In the genomic region with DNA sequence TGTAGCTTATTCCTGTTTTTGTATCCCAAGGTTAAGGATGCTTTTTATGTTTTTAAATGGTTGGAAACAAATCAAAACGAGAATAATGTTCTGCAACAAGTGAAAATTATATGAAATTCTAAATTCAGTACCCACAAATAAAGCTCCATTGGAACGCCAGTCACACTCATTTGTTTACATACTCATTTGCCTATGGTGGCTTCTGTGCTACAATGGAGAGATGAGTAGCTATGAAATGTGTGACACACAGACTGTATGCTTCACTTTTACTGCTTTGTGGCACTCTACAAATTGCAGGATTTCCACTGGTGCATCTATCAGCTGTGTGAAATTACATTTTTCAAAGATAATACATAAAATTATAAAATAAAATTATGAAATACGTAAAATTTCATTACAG, we compare ENCODE assay signal across 19 cellular contexts.
DNase-seq lines count a peak whose midpoint lies in the region; ATAC-seq and TF ChIP-seq lines count a peak whose summit lies in the region.
"Had no signal": no experiment of that assay in that cellular context is flagged by ENCODE, and none has a peak within 500 bp of the region (broad histone marks: within the 10 kb centered on the region; RNA-seq: fewer than 3 reads in every experiment).

No MANE protein-coding gene starts in this region.

- H3K4me3 Mint-ChIP-seq in activated CD4-positive, alpha-beta T cell treated with anti-CD3 and anti-CD28 coated beads, Interleukin-2, amount 10 ng/mL, durations not matched to agents 24 days and 14 days, result no peak overlapping the region
- H3K4me3 Mint-ChIP-seq in immature natural killer cell, result peak overlapping the region in 2 of 5 donors; percentile 61 to 87
- no peak overlapping the region for H3K4me3 Mint-ChIP-seq in activated CD8-positive, alpha-beta T cell treated with anti-CD3 and anti-CD28 coated beads, Interleukin-2, amount 10 ng/mL, durations not matched to agents 7 days and 5 days
- H3K4me3 Mint-ChIP-seq: CD4-positive, CD25-positive, alpha-beta regulatory T cell had no signal

- no peaks in the 10 kb centered on the region; the same call in 1 of the 2 replicates for H3K27me3 ChIP-seq in BE2C
- H3K27me3 ChIP-seq: BLaER1, Peyer's patch had no signal

- H3K27me3 Mint-ChIP-seq in activated CD4-positive, alpha-beta T cell treated with anti-CD3 and anti-CD28 coated beads, Interleukin-2, amount 10 ng/mL, durations not matched to agents 24 days and 14 days, result no peaks in the 10 kb centered on the region
- H3K27me3 Mint-ChIP-seq in immature natural killer cell (ENCODE audit: low read depth in 3 of 3), result peaks cover 0 to 9% (median 2%) of the 10 kb centered on the region in 3 donors
- no peaks in the 10 kb centered on the region for H3K27me3 Mint-ChIP-seq in activated CD8-positive, alpha-beta T cell treated with anti-CD3 and anti-CD28 coated beads, Interleukin-2, amount 10 ng/mL, durations not matched to agents 7 days and 5 days (ENCODE audit: low read depth)
- H3K27me3 Mint-ChIP-seq: CD4-positive, CD25-positive, alpha-beta regulatory T cell had no signal

- CTCF ChIA-PET in activated CD8-positive, alpha-beta T cell treated with anti-CD3 and anti-CD28 coated beads, Interleukin-2, amount 10 ng/mL, durations not matched to agents 7 days and 5 days (lab: Charles Lee), result interaction anchor here (0.6 to 13.0 kb wide), 9 partner anchors 10 to 360 kb away, joined by 3 to 216 read pairs (median 7); no protein-coding TSS in a partner anchor

- POLR2A ChIA-PET in activated CD8-positive, alpha-beta T cell treated with anti-CD3 and anti-CD28 coated beads, Interleukin-2, amount 10 ng/mL, durations not matched to agents 7 days and 5 days (lab: Charles Lee), result no interaction called here

- peaks cover 10% of the 10 kb centered on the region for H3K36me3 Mint-ChIP-seq in activated CD4-positive, alpha-beta T cell treated with anti-CD3 and anti-CD28 coated beads, Interleukin-2, amount 10 ng/mL, durations not matched to agents 24 days and 14 days (ENCODE audit: low read depth)
- no peaks in the 10 kb centered on the region for H3K36me3 Mint-ChIP-seq in immature natural killer cell
- H3K36me3 Mint-ChIP-seq in activated CD8-positive, alpha-beta T cell treated with anti-CD3 and anti-CD28 coated beads, Interleukin-2, amount 10 ng/mL, durations not matched to agents 7 days and 5 days (ENCODE audit: low read depth), result peaks cover 9% of the 10 kb centered on the region

- no peak for TF ChIP-seq CTCF in GM12865 (IDR thresholded peaks at IDR 0.05; ENCODE audit: insufficient read depth, low read depth, low read length, missing control alignments)
- TF ChIP-seq CTCF in BE2C (IDR thresholded peaks at IDR 0.05; ENCODE audit: low read depth, low read length), result no peak

- peaks cover 4% of the 10 kb centered on the region for H3K4me1 ChIP-seq in BE2C

- intact Hi-C loops in activated CD4-positive, alpha-beta T cell treated with anti-CD3 and anti-CD28 coated beads, Interleukin-2, amount 10 ng/mL, durations not matched to agents 24 days and 14 days (cut with micrococcal nuclease), result no loop called here

- H3K36me3 ChIP-seq in BE2C, result no peaks in the 10 kb centered on the region
- H3K36me3 ChIP-seq: BLaER1 had no signal

- peaks cover 76% of the 10 kb centered on the region for H3K4me1 Mint-ChIP-seq in activated CD4-positive, alpha-beta T cell treated with anti-CD3 and anti-CD28 coated beads, Interleukin-2, amount 10 ng/mL, durations not matched to agents 24 days and 14 days
- H3K4me1 Mint-ChIP-seq in immature natural killer cell, result peaks cover 90 to 98% of the 10 kb centered on the region in 2 donors
- peaks cover 76% of the 10 kb centered on the region for H3K4me1 Mint-ChIP-seq in activated CD8-positive, alpha-beta T cell treated with anti-CD3 and anti-CD28 coated beads, Interleukin-2, amount 10 ng/mL, durations not matched to agents 7 days and 5 days (ENCODE audit: low read depth)

- no peak overlapping the region for H3K4me3 ChIP-seq in GM12865 (ENCODE audit: low read depth, low read length)
- no peak overlapping the region for H3K4me3 ChIP-seq in BE2C (ENCODE audit: low read depth, low read length)
- H3K4me3 ChIP-seq: BLaER1, Peyer's patch had no signal

- no peaks in the 10 kb centered on the region for H3K9me3 ChIP-seq in BE2C
- H3K9me3 ChIP-seq: BLaER1, Peyer's patch had no signal

- H3K27ac Mint-ChIP-seq in activated CD4-positive, alpha-beta T cell treated with anti-CD3 and anti-CD28 coated beads, Interleukin-2, amount 10 ng/mL, durations not matched to agents 24 days and 14 days, result no peak overlapping the region
- peak overlapping the region in 4 of 6 donors; percentile 84 to 96 (median 92) for H3K27ac Mint-ChIP-seq in immature natural killer cell
- no peak overlapping the region for H3K27ac Mint-ChIP-seq in activated CD8-positive, alpha-beta T cell treated with anti-CD3 and anti-CD28 coated beads, Interleukin-2, amount 10 ng/mL, durations not matched to agents 7 days and 5 days
- H3K27ac Mint-ChIP-seq: CD4-positive, CD25-positive, alpha-beta regulatory T cell had no signal

- DNase-seq in activated CD4-positive, alpha-beta T cell treated with anti-CD3 and anti-CD28 coated beads, Interleukin-2, amount 10 ng/mL, durations not matched to agents 24 days and 14 days, result peak; percentile 33
- DNase-seq in activated CD4-positive, alpha-beta T cell treated with anti-CD3 and anti-CD28 coated beads, Interleukin-2, amount 50 U/mL, for 1 hour, result no peak
- DNase-seq in GM12865 (ENCODE audit: low read depth) (peak; percentile 30), NCI-H526 (lab: John Stamatoyannopoulos, UW) (peak; percentile 58 to 71), immature natural killer cell (no peak), BE2C (no peak)
- no peak for DNase-seq in activated CD8-positive, alpha-beta T cell treated with anti-CD3 and anti-CD28 coated beads, Interleukin-2, amount 10 ng/mL, durations not matched to agents 7 days and 5 days
- DNase-seq in stimulated activated CD4-positive, alpha-beta T cell treated with anti-CD3 and anti-CD28 coated beads, Interleukin-2, amount 100 ng/mL, for 24 hours, result no peak
- DNase-seq: 8988T; ACHN; CD4-positive, CD25-positive, alpha-beta regulatory T cell; NCI-H1105; NCI-H1436 treated with DMSO at 0.1 percent for 48 hours; NCI-H187 treated with DMSO at 0.1 percent for 48 hours; NCI-H524; OCI-M1; Peyer's patch; SHP77 treated with DMSO at 0.1 percent for 48 hours had no signal

- H3K9me3 Mint-ChIP-seq in activated CD4-positive, alpha-beta T cell treated with anti-CD3 and anti-CD28 coated beads, Interleukin-2, amount 10 ng/mL, durations not matched to agents 24 days and 14 days, result peaks cover 3% of the 10 kb centered on the region
- H3K9me3 Mint-ChIP-seq in immature natural killer cell, result no peaks in the 10 kb centered on the region
- H3K9me3 Mint-ChIP-seq in activated CD8-positive, alpha-beta T cell treated with anti-CD3 and anti-CD28 coated beads, Interleukin-2, amount 10 ng/mL, durations not matched to agents 7 days and 5 days (ENCODE audit: insufficient read depth), result no peaks in the 10 kb centered on the region
- H3K9me3 Mint-ChIP-seq: CD4-positive, CD25-positive, alpha-beta regulatory T cell had no signal

- no peak for ATAC-seq in activated CD8-positive, alpha-beta T cell treated with anti-CD3 and anti-CD28 coated beads, Interleukin-2, amount 10 ng/mL, durations not matched to agents 7 days and 5 days

Comparison
In these comparisons a context has a peak if more than half of its experiments do, and no peak if none do; other contexts are left out.
1. DNase-seq: peak in activated CD4-positive, alpha-beta T cell treated with anti-CD3 and anti-CD28 coated beads, Interleukin-2, amount 10 ng/mL, durations not matched to agents 24 days and 14 days (single experiment), GM12865 (single experiment) and NCI-H526 (2 of 2); none in activated CD4-positive, alpha-beta T cell treated with anti-CD3 and anti-CD28 coated beads, Interleukin-2, amount 50 U/mL, for 1 hour (single experiment), immature natural killer cell (0 of 3), activated CD8-positive, alpha-beta T cell treated with anti-CD3 and anti-CD28 coated beads, Interleukin-2, amount 10 ng/mL, durations not matched to agents 7 days and 5 days (single experiment), BE2C (single experiment) and stimulated activated CD4-positive, alpha-beta T cell treated with anti-CD3 and anti-CD28 coated beads, Interleukin-2, amount 100 ng/mL, for 24 hours (0 of 2).
2. H3K27ac Mint-ChIP-seq: peak in immature natural killer cell (4 of 6); none in activated CD4-positive, alpha-beta T cell treated with anti-CD3 and anti-CD28 coated beads, Interleukin-2, amount 10 ng/mL, durations not matched to agents 24 days and 14 days (single experiment) and activated CD8-positive, alpha-beta T cell treated with anti-CD3 and anti-CD28 coated beads, Interleukin-2, amount 10 ng/mL, durations not matched to agents 7 days and 5 days (single experiment).